In the genomic region with DNA sequence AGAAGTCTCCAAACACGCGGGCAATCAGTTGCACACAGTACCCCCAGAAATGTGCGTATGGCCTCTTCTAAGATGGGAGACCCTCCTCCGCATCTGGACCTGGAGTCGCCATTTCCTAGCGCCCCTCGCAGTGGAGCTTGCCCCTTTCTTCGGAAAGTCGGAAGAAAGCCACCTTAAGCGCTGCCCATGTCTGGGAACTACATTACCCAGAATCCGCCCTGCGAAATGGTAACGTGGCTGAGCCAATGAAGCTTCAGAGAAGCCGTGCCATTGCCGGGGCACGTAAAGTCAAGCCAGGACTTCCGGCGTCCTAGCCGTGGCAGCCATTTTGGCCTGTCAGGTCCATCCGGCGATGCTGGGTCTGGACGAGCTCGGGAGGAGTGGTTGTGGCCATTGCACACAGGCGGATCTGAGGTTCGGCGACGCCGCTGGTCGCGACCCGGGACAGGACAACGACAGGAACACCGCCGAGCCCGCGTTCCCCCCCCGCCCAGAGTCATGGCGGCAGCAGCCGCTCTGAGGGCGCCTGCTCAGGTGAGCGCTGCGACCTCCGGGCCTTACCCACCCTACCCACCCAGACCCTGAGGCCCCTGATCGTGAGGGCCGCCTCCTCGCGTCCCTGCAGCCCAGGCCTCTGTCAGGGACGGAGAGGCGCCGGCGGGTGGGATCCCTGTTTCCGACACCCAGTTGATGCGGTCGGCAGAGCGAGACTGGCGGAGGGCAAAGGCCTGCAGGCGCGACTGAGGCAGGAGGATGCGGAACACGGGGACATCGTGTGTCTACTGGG, we compare ENCODE assay signal across 1 cellular context.
A peak's percentile ranks its signal among the peaks of the same experiment; 100 is the strongest.
TF ChIP-seq lines count a peak whose summit lies in the region.

Gene ZNF586 (plus strand): TSS at position 332 of the 787 bp plus-strand sequence. CDS start 167 bp downstream, at position 499.

TF ChIP-seq in WTC11, 78 proteins besides CTCF, POLR2A, EP300 and RAD21 (continued from another document and continues in another):
- TF ChIP-seq ARID4B (CRISPR knock-in tag; IDR thresholded peaks at IDR 0.05; ENCODE audit: borderline replicate concordance) (peak; percentile 79), ZNF416 (CRISPR knock-in tag; IDR thresholded peaks at IDR 0.05) (no peak), CBFB (CRISPR knock-in tag; IDR thresholded peaks at IDR 0.05; ENCODE audit: low read depth) (0 out of 2 replicates have a peak, but pooled peaks have one; percentile 56), CREM (CRISPR knock-in tag; IDR thresholded peaks at IDR 0.05) (0 out of 2 replicates have a peak, but pooled peaks have one; percentile 39), ZNF671 (CRISPR knock-in tag; IDR thresholded peaks at IDR 0.05) (no peak), ZNF219 (CRISPR knock-in tag; IDR thresholded peaks at IDR 0.05; ENCODE audit: borderline replicate concordance) (no peak), E2F5 (CRISPR knock-in tag; IDR thresholded peaks at IDR 0.05) (peak; percentile 65), PRRX2 (CRISPR knock-in tag; IDR thresholded peaks at IDR 0.05) (no peak), IRF2 (CRISPR knock-in tag; IDR thresholded peaks at IDR 0.05; ENCODE audit: borderline replicate concordance, low read depth) (no peak), SP1 (CRISPR knock-in tag; conservative IDR thresholded peaks at IDR 0.05) (peak; percentile 78), TCF7 (CRISPR knock-in tag; IDR thresholded peaks at IDR 0.05; ENCODE audit: low read depth) (no peak), HMGXB4 (CRISPR knock-in tag; IDR thresholded peaks at IDR 0.05) (peak; percentile 20; the same call in 1 of the 2 replicates), KAT7 (CRISPR knock-in tag; IDR thresholded peaks at IDR 0.05; ENCODE audit: borderline replicate concordance) (no peak), RELA (CRISPR knock-in tag; IDR thresholded peaks at IDR 0.05; ENCODE audit: borderline replicate concordance) (no peak), NFYB (CRISPR knock-in tag; conservative IDR thresholded peaks at IDR 0.05; ENCODE audit: low read depth) (peak; percentile 90), ZNF512 (CRISPR knock-in tag; IDR thresholded peaks at IDR 0.05; ENCODE audit: borderline replicate concordance) (no peak), ZBTB21 (CRISPR knock-in tag; IDR thresholded peaks at IDR 0.05; ENCODE audit: borderline replicate concordance) (no peak), HMGA2 (CRISPR knock-in tag; IDR thresholded peaks at IDR 0.05) (no peak), TEAD1 (CRISPR knock-in tag; IDR thresholded peaks at IDR 0.05) (0 out of 2 replicates have a peak, but pooled peaks have one; percentile 23)
- TF ChIP-seq, protein P1, sequence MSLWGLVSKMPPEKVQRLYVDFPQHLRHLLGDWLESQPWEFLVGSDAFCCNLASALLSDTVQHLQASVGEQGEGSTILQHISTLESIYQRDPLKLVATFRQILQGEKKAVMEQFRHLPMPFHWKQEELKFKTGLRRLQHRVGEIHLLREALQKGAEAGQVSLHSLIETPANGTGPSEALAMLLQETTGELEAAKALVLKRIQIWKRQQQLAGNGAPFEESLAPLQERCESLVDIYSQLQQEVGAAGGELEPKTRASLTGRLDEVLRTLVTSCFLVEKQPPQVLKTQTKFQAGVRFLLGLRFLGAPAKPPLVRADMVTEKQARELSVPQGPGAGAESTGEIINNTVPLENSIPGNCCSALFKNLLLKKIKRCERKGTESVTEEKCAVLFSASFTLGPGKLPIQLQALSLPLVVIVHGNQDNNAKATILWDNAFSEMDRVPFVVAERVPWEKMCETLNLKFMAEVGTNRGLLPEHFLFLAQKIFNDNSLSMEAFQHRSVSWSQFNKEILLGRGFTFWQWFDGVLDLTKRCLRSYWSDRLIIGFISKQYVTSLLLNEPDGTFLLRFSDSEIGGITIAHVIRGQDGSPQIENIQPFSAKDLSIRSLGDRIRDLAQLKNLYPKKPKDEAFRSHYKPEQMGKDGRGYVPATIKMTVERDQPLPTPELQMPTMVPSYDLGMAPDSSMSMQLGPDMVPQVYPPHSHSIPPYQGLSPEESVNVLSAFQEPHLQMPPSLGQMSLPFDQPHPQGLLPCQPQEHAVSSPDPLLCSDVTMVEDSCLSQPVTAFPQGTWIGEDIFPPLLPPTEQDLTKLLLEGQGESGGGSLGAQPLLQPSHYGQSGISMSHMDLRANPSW (CRISPR knock-in tag; conservative IDR thresholded peaks at IDR 0.05; ENCODE audit: low read depth) = no peak
- TF ChIP-seq, protein P2, sequence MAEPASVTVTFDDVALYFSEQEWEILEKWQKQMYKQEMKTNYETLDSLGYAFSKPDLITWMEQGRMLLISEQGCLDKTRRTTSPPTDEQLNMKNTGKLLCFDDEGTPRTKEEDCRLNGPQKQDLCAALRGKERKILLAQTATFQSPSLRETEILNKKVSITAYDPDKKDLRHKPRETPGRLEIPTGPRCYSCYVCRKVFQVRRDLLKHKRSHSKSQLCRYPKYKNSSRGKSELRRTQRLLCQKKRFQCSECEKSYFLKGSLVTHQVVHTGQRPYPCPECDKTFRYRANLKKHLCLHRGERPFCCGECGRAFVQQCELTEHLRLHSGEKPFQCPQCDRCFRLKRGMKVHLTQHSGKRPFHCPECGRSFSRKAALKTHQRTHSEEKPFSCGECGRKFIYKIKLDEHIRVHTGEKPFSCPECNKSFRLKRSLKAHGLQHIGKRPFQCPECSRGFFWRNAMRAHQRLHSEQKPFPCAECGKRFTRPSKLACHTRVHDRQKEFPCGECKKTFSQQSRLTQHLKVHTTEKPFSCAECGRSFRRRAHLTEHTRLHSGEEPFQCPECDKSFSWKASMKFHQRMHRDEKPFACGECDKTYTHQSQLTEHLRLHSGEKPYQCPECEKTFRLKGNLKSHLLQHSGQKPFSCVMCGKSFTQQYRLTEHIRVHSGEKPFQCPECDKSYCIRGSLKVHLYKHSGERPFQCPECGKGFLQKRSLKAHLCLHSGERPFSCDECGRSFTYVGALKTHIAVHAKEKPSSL (CRISPR knock-in tag; conservative IDR thresholded peaks at IDR 0.05) = no peak
- TF ChIP-seq, protein P3, sequence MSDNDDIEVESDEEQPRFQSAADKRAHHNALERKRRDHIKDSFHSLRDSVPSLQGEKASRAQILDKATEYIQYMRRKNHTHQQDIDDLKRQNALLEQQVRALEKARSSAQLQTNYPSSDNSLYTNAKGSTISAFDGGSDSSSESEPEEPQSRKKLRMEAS (CRISPR knock-in tag; IDR thresholded peaks at IDR 0.05) = peak; percentile 84
- TF ChIP-seq, protein P4, sequence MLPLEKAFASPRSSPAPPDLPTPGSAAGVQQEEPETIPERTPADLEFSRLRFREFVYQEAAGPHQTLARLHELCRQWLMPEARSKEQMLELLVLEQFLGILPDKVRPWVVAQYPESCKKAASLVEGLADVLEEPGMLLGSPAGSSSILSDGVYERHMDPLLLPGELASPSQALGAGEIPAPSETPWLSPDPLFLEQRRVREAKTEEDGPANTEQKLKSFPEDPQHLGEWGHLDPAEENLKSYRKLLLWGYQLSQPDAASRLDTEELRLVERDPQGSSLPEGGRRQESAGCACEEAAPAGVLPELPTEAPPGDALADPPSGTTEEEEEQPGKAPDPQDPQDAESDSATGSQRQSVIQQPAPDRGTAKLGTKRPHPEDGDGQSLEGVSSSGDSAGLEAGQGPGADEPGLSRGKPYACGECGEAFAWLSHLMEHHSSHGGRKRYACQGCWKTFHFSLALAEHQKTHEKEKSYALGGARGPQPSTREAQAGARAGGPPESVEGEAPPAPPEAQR (CRISPR knock-in tag; IDR thresholded peaks at IDR 0.05) = no peak
- TF ChIP-seq, protein P5, sequence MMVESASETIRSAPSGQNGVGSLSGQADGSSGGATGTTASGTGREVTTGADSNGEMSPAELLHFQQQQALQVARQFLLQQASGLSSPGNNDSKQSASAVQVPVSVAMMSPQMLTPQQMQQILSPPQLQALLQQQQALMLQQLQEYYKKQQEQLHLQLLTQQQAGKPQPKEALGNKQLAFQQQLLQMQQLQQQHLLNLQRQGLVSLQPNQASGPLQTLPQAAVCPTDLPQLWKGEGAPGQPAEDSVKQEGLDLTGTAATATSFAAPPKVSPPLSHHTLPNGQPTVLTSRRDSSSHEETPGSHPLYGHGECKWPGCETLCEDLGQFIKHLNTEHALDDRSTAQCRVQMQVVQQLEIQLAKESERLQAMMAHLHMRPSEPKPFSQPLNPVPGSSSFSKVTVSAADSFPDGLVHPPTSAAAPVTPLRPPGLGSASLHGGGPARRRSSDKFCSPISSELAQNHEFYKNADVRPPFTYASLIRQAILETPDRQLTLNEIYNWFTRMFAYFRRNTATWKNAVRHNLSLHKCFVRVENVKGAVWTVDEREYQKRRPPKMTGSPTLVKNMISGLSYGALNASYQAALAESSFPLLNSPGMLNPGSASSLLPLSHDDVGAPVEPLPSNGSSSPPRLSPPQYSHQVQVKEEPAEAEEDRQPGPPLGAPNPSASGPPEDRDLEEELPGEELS (CRISPR knock-in tag; IDR thresholded peaks at IDR 0.05) = peak; percentile 75
- TF ChIP-seq, protein P6, sequence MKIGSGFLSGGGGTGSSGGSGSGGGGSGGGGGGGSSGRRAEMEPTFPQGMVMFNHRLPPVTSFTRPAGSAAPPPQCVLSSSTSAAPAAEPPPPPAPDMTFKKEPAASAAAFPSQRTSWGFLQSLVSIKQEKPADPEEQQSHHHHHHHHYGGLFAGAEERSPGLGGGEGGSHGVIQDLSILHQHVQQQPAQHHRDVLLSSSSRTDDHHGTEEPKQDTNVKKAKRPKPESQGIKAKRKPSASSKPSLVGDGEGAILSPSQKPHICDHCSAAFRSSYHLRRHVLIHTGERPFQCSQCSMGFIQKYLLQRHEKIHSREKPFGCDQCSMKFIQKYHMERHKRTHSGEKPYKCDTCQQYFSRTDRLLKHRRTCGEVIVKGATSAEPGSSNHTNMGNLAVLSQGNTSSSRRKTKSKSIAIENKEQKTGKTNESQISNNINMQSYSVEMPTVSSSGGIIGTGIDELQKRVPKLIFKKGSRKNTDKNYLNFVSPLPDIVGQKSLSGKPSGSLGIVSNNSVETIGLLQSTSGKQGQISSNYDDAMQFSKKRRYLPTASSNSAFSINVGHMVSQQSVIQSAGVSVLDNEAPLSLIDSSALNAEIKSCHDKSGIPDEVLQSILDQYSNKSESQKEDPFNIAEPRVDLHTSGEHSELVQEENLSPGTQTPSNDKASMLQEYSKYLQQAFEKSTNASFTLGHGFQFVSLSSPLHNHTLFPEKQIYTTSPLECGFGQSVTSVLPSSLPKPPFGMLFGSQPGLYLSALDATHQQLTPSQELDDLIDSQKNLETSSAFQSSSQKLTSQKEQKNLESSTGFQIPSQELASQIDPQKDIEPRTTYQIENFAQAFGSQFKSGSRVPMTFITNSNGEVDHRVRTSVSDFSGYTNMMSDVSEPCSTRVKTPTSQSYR (CRISPR knock-in tag; IDR thresholded peaks at IDR 0.05) = no peak
- TF ChIP-seq, protein P7, sequence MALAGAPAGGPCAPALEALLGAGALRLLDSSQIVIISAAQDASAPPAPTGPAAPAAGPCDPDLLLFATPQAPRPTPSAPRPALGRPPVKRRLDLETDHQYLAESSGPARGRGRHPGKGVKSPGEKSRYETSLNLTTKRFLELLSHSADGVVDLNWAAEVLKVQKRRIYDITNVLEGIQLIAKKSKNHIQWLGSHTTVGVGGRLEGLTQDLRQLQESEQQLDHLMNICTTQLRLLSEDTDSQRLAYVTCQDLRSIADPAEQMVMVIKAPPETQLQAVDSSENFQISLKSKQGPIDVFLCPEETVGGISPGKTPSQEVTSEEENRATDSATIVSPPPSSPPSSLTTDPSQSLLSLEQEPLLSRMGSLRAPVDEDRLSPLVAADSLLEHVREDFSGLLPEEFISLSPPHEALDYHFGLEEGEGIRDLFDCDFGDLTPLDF (CRISPR knock-in tag; IDR thresholded peaks at IDR 0.05) = no peak
